In genomic region chr7:70574970-70575799, GRCh38 we compare ENCODE assay signal across 14 cellular contexts.
DNase-seq lines count a peak whose midpoint lies in the region; ATAC-seq and TF ChIP-seq lines count a peak whose summit lies in the region.
"Had no signal": no experiment of that assay in that cellular context is flagged by ENCODE, and none has a peak within 500 bp of the region (broad histone marks: within the 10 kb centered on the region; RNA-seq: fewer than 3 reads in every experiment).

No MANE protein-coding gene starts in this region.

- H3K36me3 Mint-ChIP-seq in brain = peaks cover 29% of the 10 kb centered on the region
- no peaks in the 10 kb centered on the region for H3K36me3 Mint-ChIP-seq in HFFc6 (ENCODE audit: low read depth)
- H3K36me3 Mint-ChIP-seq: activated naive CD4-positive, alpha-beta T cell treated with anti-CD3 and anti-CD28 coated beads, Interleukin-2, amount 50 U/mL, for 72 hours; CD4-positive, alpha-beta memory T cell; naive thymus-derived CD8-positive, alpha-beta T cell had no signal

- H3K4me3 Mint-ChIP-seq in brain (peak overlapping the region in 4 of 5 experiments; percentile 44 to 62 (median 54)), HFFc6 (no peak overlapping the region)
- H3K4me3 Mint-ChIP-seq: CD4-positive, alpha-beta memory T cell; naive thymus-derived CD8-positive, alpha-beta T cell had no signal

- TF ChIP-seq CTCF in brain (conservative IDR thresholded peaks at IDR 0.05) (no peak), testis (IDR thresholded peaks at IDR 0.05) (no peak), HFFc6 (IDR thresholded peaks at IDR 0.05) (no peak)

- no peak overlapping the region for H3K27ac ChIP-seq in testis

- H3K36me3 ChIP-seq in testis (ENCODE audit: low read depth, missing control alignments) = no peaks in the 10 kb centered on the region

- DNase-seq in Daoy (ENCODE audit: low read depth) (peak; percentile 66), NCI-H2171 (lab: John Stamatoyannopoulos, UW) (peak; percentile 81), midbrain (lab: John Stamatoyannopoulos, UW) (peak; percentile 15), testis (no peak), HFFc6 (no peak)
- DNase-seq in activated naive CD4-positive, alpha-beta T cell treated with anti-CD3 and anti-CD28 coated beads, Interleukin-2, amount 50 U/mL, for 16 hours = no peak
- DNase-seq: activated CD4-positive, alpha-beta T cell treated with anti-CD3 and anti-CD28 coated beads, Interleukin-2, amount 50 U/mL, for 48 hours; CD4-positive, alpha-beta memory T cell; naive thymus-derived CD8-positive, alpha-beta T cell; NCI-H2029 treated with DMSO at 0.1 percent for 48 hours; stimulated activated naive CD8-positive, alpha-beta T cell treated with anti-CD3 and anti-CD28 coated beads, Interleukin-15, Interleukin-2, amounts not matched to agents 100 U/mL and 50 U/mL, for 24 hours had no signal

- no peaks in the 10 kb centered on the region for H3K9me3 ChIP-seq in testis

- H3K27ac Mint-ChIP-seq in brain (peak overlapping the region; percentile 17 to 91 (median 78)), HFFc6 (no peak overlapping the region)
- H3K27ac Mint-ChIP-seq: activated naive CD4-positive, alpha-beta T cell treated with anti-CD3 and anti-CD28 coated beads, Interleukin-2, amount 50 U/mL, for 72 hours; naive thymus-derived CD8-positive, alpha-beta T cell had no signal

- WGBS in testis, 2 donors = 82 to 90% methylated on average over 11 of the region's 11 CpGs

- H3K4me3 ChIP-seq in testis = no peak overlapping the region

- intact Hi-C loops in testis (cut with DNase I; ENCODE audit: low total_unique reads) = no loop called here

- H3K27me3 ChIP-seq in testis = no peaks in the 10 kb centered on the region

- TF ChIP-seq POLR2A in testis (IDR thresholded peaks at IDR 0.05) = no peak

- H3K27me3 Mint-ChIP-seq in brain (peaks cover 40% of the 10 kb centered on the region), HFFc6 (ENCODE audit: insufficient read depth) (no peaks in the 10 kb centered on the region)
- H3K27me3 Mint-ChIP-seq: CD4-positive, alpha-beta memory T cell; naive thymus-derived CD8-positive, alpha-beta T cell had no signal

- H3K4me1 ChIP-seq in testis = no peaks in the 10 kb centered on the region

- ATAC-seq in GM18907 (IDR thresholded peaks at IDR 0.05; ENCODE audit: unreplicated experiment) = no peak
- ATAC-seq: activated naive CD4-positive, alpha-beta T cell treated with anti-CD3 and anti-CD28 coated beads, Interleukin-2, amount 50 U/mL, for 72 hours; naive thymus-derived CD8-positive, alpha-beta T cell; stimulated activated naive CD8-positive, alpha-beta T cell treated with anti-CD3 and anti-CD28 coated beads, Interleukin-15, Interleukin-2, amounts not matched to agents 100 U/mL and 50 U/mL, for 24 hours had no signal

- H3K9me3 Mint-ChIP-seq in brain (peaks cover 0 to 16% (median 4%) of the 10 kb centered on the region in 5 experiments), HFFc6 (peaks cover 69% of the 10 kb centered on the region)
- H3K9me3 Mint-ChIP-seq: naive thymus-derived CD8-positive, alpha-beta T cell had no signal

- H3K4me1 Mint-ChIP-seq in brain (peaks cover 80% of the 10 kb centered on the region), HFFc6 (ENCODE audit: low read depth) (no peaks in the 10 kb centered on the region)
- H3K4me1 Mint-ChIP-seq: naive thymus-derived CD8-positive, alpha-beta T cell had no signal

Comparison
In these comparisons a context has a peak if more than half of its experiments do, and no peak if none do; other contexts are left out.
1. DNase-seq: peak in Daoy (single experiment), NCI-H2171 (single experiment) and midbrain (single experiment); none in testis (single experiment), activated naive CD4-positive, alpha-beta T cell treated with anti-CD3 and anti-CD28 coated beads, Interleukin-2, amount 50 U/mL, for 16 hours (single experiment) and HFFc6 (single experiment).